Comparison of ENCODE assay signal across 17 cellular contexts in genomic region chr13:89212186-89212585, GRCh38.
DNase-seq lines count a peak whose midpoint lies in the region; ATAC-seq and TF ChIP-seq lines count a peak whose summit lies in the region.
"Had no signal": no experiment of that assay in that cellular context is flagged by ENCODE, and none has a peak within 500 bp of the region (broad histone marks: within the 10 kb centered on the region; RNA-seq: fewer than 3 reads in every experiment).

No MANE protein-coding gene starts in this region.

- no peaks in the 10 kb centered on the region for H3K4me1 ChIP-seq in uterus

- H3K27me3 ChIP-seq in uterus, result peaks cover 0 to 3% of the 10 kb centered on the region in 2 donors

- no peak for ATAC-seq in GM18873 (IDR thresholded peaks at IDR 0.05; ENCODE audit: low FRiP score, unreplicated experiment)
- ATAC-seq: HCT116, SK-N-SH treated with all-trans-retinoic acid at 6 μM for 48 hours had no signal

- H3K4me3 ChIP-seq in uterus, result no peak overlapping the region

- no peak for TF ChIP-seq CTCF in uterus (IDR thresholded peaks at IDR 0.05)

- DNase-seq in NCI-H345 (lab: John Stamatoyannopoulos, UW), result peak; percentile 8
- no peak for DNase-seq in NCI-H345 treated with DMSO at 0.1 percent for 48 hours (lab: John Stamatoyannopoulos, UW; ENCODE audit: unreplicated experiment)
- peak; percentile 84 for DNase-seq in NCI-H1105 treated with DMSO at 0.1 percent for 48 hours (lab: John Stamatoyannopoulos, UW)
- DNase-seq in NCI-H526 treated with DMSO at 0.1 percent for 48 hours (lab: John Stamatoyannopoulos, UW), result peak; percentile 90
- DNase-seq in uterus, result no peak
- no peak for DNase-seq in nucleus accumbens (lab: John Stamatoyannopoulos, UW)
- DNase-seq: IMR-90; MV-4-11; NCI-H2029 treated with DMSO at 0.1 percent for 48 hours; NCI-H2227 treated with DMSO at 0.1 percent for 48 hours; NCI-H774; NK-92 treated with Interleukin-12 subunit alpha and Interleukin-12 subunit beta, amount 100 ng/mL, for 24 hours had no signal

- intact Hi-C loops in uterus (cut with DNase I; ENCODE audit: low total_unique reads), result no loop called here

- peaks cover 0 to 3% of the 10 kb centered on the region in 2 donors for H3K36me3 ChIP-seq in uterus

- H3K27ac ChIP-seq in uterus, result no peak overlapping the region
- H3K27ac ChIP-seq: KMS-11, RWPE1 had no signal

- no peaks in the 10 kb centered on the region for H3K9me3 ChIP-seq in uterus

- no peak for TF ChIP-seq POLR2A in uterus (IDR thresholded peaks at IDR 0.05)

Comparison
In these comparisons a context has a peak if more than half of its experiments do, and no peak if none do; other contexts are left out.
1. DNase-seq: peak in NCI-H345 (single experiment), NCI-H1105 treated with DMSO at 0.1 percent for 48 hours (single experiment) and NCI-H526 treated with DMSO at 0.1 percent for 48 hours (single experiment); none in NCI-H345 treated with DMSO at 0.1 percent for 48 hours (single experiment), uterus (0 of 2) and nucleus accumbens (0 of 56).